ENCODE assay signal across 8 cellular contexts in the genomic region with DNA sequence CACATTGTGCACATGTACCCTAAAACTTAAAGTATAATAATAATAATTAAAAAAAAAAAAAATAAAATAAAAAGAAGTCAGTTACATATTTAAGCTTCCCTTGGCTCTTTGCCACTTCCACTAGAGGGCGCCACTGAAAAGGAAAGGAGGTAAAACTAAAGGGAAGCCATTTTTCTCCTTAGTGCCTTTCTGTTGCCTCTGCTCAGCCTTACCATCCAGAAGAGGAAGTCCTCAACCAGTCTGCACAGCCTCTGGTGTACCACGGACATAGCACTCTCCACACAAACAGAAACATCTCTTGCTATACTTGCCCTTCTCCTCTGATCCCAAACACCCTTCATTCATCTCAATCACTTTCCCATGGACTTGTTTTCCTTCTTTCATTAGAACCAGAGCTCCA.
DNase-seq lines count a peak whose midpoint lies in the region; ATAC-seq and TF ChIP-seq lines count a peak whose summit lies in the region.

No MANE protein-coding gene starts in this region.

- no peaks in the 10 kb centered on the region for H3K27me3 Mint-ChIP-seq in activated CD4-positive, alpha-beta T cell treated with anti-CD3 and anti-CD28 coated beads, Interleukin-2, amount 10 ng/mL, durations not matched to agents 24 days and 14 days

- H3K9me3 Mint-ChIP-seq in activated CD4-positive, alpha-beta T cell treated with anti-CD3 and anti-CD28 coated beads, Interleukin-2, amount 10 ng/mL, durations not matched to agents 24 days and 14 days, result no peaks in the 10 kb centered on the region

- no peaks in the 10 kb centered on the region for H3K36me3 Mint-ChIP-seq in activated CD4-positive, alpha-beta T cell treated with anti-CD3 and anti-CD28 coated beads, Interleukin-2, amount 10 ng/mL, durations not matched to agents 24 days and 14 days (ENCODE audit: low read depth)

- H3K27ac Mint-ChIP-seq in activated CD4-positive, alpha-beta T cell treated with anti-CD3 and anti-CD28 coated beads, Interleukin-2, amount 10 ng/mL, durations not matched to agents 24 days and 14 days, result no peak overlapping the region

- no peak overlapping the region for H3K4me3 Mint-ChIP-seq in activated CD4-positive, alpha-beta T cell treated with anti-CD3 and anti-CD28 coated beads, Interleukin-2, amount 10 ng/mL, durations not matched to agents 24 days and 14 days

- H3K4me1 ChIP-seq in mucosa of descending colon (ENCODE audit: low read depth), result no peaks in the 10 kb centered on the region

- no peaks in the 10 kb centered on the region for H3K9me3 ChIP-seq in mucosa of descending colon

- no peak overlapping the region for H3K4me3 ChIP-seq in mucosa of descending colon

- peak; percentile 17 for TF ChIP-seq CTCF in mucosa of descending colon (IDR thresholded peaks at IDR 0.05)

- H3K4me1 Mint-ChIP-seq in activated CD4-positive, alpha-beta T cell treated with anti-CD3 and anti-CD28 coated beads, Interleukin-2, amount 10 ng/mL, durations not matched to agents 24 days and 14 days, result peaks cover 9% of the 10 kb centered on the region

- no peaks in the 10 kb centered on the region for H3K36me3 ChIP-seq in mucosa of descending colon (ENCODE audit: low read depth)

- peak; percentile 15 for DNase-seq in NK-92 treated with Interleukin-12 subunit alpha and Interleukin-12 subunit beta, amount 100 ng/mL, for 24 hours (lab: John Stamatoyannopoulos, UW)
- DNase-seq in NK-92 (lab: John Stamatoyannopoulos, UW; ENCODE audit: unreplicated experiment) (no peak), NCI-H1048 (lab: John Stamatoyannopoulos, UW) (peak; percentile 20), dermis microvascular lymphatic vessel endothelial cell (ENCODE audit: low read depth in 2 of 2) (peak; percentile 16 to 55), mucosa of descending colon (peak in 2 of 3 donors; percentile 52 to 88)
- peak; percentile 90 for DNase-seq in activated CD4-positive, alpha-beta T cell treated with anti-CD3 and anti-CD28 coated beads, Interleukin-2, amount 10 ng/mL, durations not matched to agents 24 days and 14 days
- peak; percentile 40 for DNase-seq in stimulated activated naive CD4-positive, alpha-beta T cell treated with Interleukin-2 at 50 U/mL for 16 hours (lab: John Stamatoyannopoulos, UW)

- intact Hi-C loops in activated CD4-positive, alpha-beta T cell treated with anti-CD3 and anti-CD28 coated beads, Interleukin-2, amount 10 ng/mL, durations not matched to agents 24 days and 14 days (cut with micrococcal nuclease), result loop anchor here (2.0 to 10.0 kb wide), 8 partner anchors 39 to 1004 kb away; a partner anchor contains a TSS
- intact Hi-C loops in mucosa of descending colon (cut with DNase I, micrococcal nuclease), result no loop called here

- peak; percentile 88 for ATAC-seq in mucosa of descending colon
- ATAC-seq in GM21576 (IDR thresholded peaks at IDR 0.05; ENCODE audit: unreplicated experiment), result no peak
